Comparison of ENCODE assay signal across 9 cellular contexts in genomic region chr21:36330904-36331303, GRCh38. TPM values are rescaled to one million over a fixed set of nuclear protein-coding genes. Genes with fewer than 3 reads are reported as not detected.
DNase-seq lines count a peak whose midpoint lies in the region; ATAC-seq, FAIRE-seq and TF ChIP-seq lines count a peak whose summit lies in the region.
"Had no signal": no experiment of that assay in that cellular context is flagged by ENCODE, and none has a peak within 500 bp of the region (broad histone marks: within the 10 kb centered on the region; RNA-seq: fewer than 3 reads in every experiment).

No MANE protein-coding gene starts in this region.

- CTCF ChIA-PET in RWPE1 (lab: Yijun Ruan, JAX): interaction anchor here (0.6 to 1.0 kb wide), 2 partner anchors 94 to 178 kb away, joined by 3 to 4 read pairs; no protein-coding TSS in a partner anchor

- H3K27ac ChIP-seq in RWPE1 (no peak overlapping the region), adrenal gland (no peak overlapping the region), right cardiac atrium (ENCODE audit: low read length) (no peak overlapping the region), spleen (peak overlapping the region in 6 of 8 donors; percentile 1 to 71 (median 52))
- H3K27ac ChIP-seq: BLaER1 had no signal

- intact Hi-C loops in adrenal gland (cut with DNase I) (loop anchor here in 1 of 2 donors (5.0 kb wide), 1 partner anchor 194 kb away; the partner anchor contains the start of gene CBR3), right cardiac atrium (cut with DNase I) (loop anchor here in 1 of 4 donors (5.0 kb wide), 1 partner anchor 189 kb away; no protein-coding TSS in a partner anchor), spleen (cut with DNase I; ENCODE audit: low total_unique reads) (loop anchor here (5.0 kb wide), 1 partner anchor 189 kb away; no protein-coding TSS in a partner anchor)

- DNase-seq in DMS79 treated with DMSO at 0.1 percent for 48 hours (lab: John Stamatoyannopoulos, UW): peak; percentile 13
- DNase-seq in DMS79 (lab: John Stamatoyannopoulos, UW): no peak
- DNase-seq in HTR-8/SVneo (ENCODE audit: insufficient read length, low spot score): peak; percentile 68
- DNase-seq in RWPE1 (ENCODE audit: low spot score): peak; percentile 44
- DNase-seq in adrenal gland: peak in 6 of 7 donors; percentile 46 to 76 (median 51)
- peak in 2 of 3 donors; percentile 26 to 64 for DNase-seq in right cardiac atrium
- no peak for DNase-seq in spleen

- POLR2A ChIA-PET in RWPE1 (lab: Yijun Ruan, JAX; ENCODE audit: low non-redundant PET): no interaction called here

- H3K9me3 ChIP-seq in adrenal gland (replicated peaks in 1 of 3) (no peaks in the 10 kb centered on the region), right cardiac atrium (ENCODE audit: control insufficient read depth, low read length) (no peaks in the 10 kb centered on the region), spleen (no peaks in the 10 kb centered on the region)
- H3K9me3 ChIP-seq: BLaER1 had no signal

- TF ChIP-seq CTCF in RWPE1 (conservative IDR thresholded peaks at IDR 0.05; ENCODE audit: low read depth) (peak; percentile 78), adrenal gland (IDR thresholded peaks at IDR 0.05) (peak; percentile 34 to 74 (median 64)), spleen (IDR thresholded peaks at IDR 0.05 in 8 of 11, conservative IDR thresholded peaks at IDR 0.05 in 3 of 11) (peak; percentile 58 to 82 (median 73))

- no peak overlapping the region for H3K4me3 ChIP-seq in adrenal gland
- no peak overlapping the region for H3K4me3 ChIP-seq in right cardiac atrium (ENCODE audit: low read length)
- no peak overlapping the region for H3K4me3 ChIP-seq in spleen
- H3K4me3 ChIP-seq: BLaER1 had no signal

- 44 to 47% (median 46%) methylated on average over 2 of the region's 2 CpGs for WGBS in adrenal gland, 4 donors
- WGBS in right cardiac atrium: 50% methylated on average over 2 of the region's 2 CpGs
- WGBS in spleen, 5 donors: 49 to 64% (median 50%) methylated on average over 2 of the region's 2 CpGs

- H3K4me1 ChIP-seq in adrenal gland (replicated peaks in 1 of 2): peaks cover 32 to 39% of the 10 kb centered on the region in 2 donors
- H3K4me1 ChIP-seq in right cardiac atrium (ENCODE audit: control insufficient read depth, insufficient read depth, low read length): peaks cover 4% of the 10 kb centered on the region
- peaks cover 28 to 95% (median 61%) of the 10 kb centered on the region in 6 donors for H3K4me1 ChIP-seq in spleen

- H3K36me3 ChIP-seq in adrenal gland (replicated peaks in 1 of 2): peaks cover 0 to 6% of the 10 kb centered on the region in 2 donors
- peaks cover 3 to 52% (median 23%) of the 10 kb centered on the region in 6 donors for H3K36me3 ChIP-seq in spleen

- ATAC-seq in right cardiac atrium (peak; percentile 67 to 77), GM21723 (IDR thresholded peaks at IDR 0.05; ENCODE audit: unreplicated experiment) (no peak)

- FAIRE-seq in HTR-8/SVneo (lab: Jason Lieb, UNC): peak; percentile 77

- TF ChIP-seq POLR2A in adrenal gland (IDR thresholded peaks at IDR 0.05): no peak
- no peak for TF ChIP-seq POLR2A in spleen (IDR thresholded peaks at IDR 0.05)

- H3K27me3 ChIP-seq in adrenal gland (no peaks in the 10 kb centered on the region), right cardiac atrium (ENCODE audit: control insufficient read depth, insufficient read depth) (no peaks in the 10 kb centered on the region), spleen (replicated peaks in 1 of 7) (no peaks in the 10 kb centered on the region)
- H3K27me3 ChIP-seq: BLaER1 had no signal

RNA-seq across cellular contexts. Expression of gene MORC3, which starts 10.9 kb away (rescaled TPM):
- total RNA-seq in adrenal gland (10 to 100 TPM; 17.6 to 32.4 (median 25.7) TPM), right cardiac atrium (10 to 100 TPM; 20.6 to 23.1 (median 21.8) TPM), spleen (10 to 100 TPM; 45.1 to 57.6 (median 52.6) TPM)
- polyA plus RNA-seq in adrenal gland (10 to 100 TPM; 12.5 to 23.7 (median 19.6) TPM), right cardiac atrium (10.0 TPM), spleen (10 to 100 TPM; 14.8 to 18.1 (median 15.5) TPM)

RNA-seq across cellular contexts. Expression of gene CHAF1B, which starts 54.3 kb away (rescaled TPM):
- 1 to 10 TPM in 5 of 8 donors, under 1 TPM in 3; 0.30 to 1.4 (median 1.2) TPM for total RNA-seq in adrenal gland
- polyA plus RNA-seq in adrenal gland: 1 to 10 TPM in 1 of 3 donors, under 1 TPM in 2; 0.77 to 1.1 (median 0.80) TPM
- total RNA-seq in right cardiac atrium: 1 to 10 TPM in 1 of 4 donors, under 1 TPM in 3; 0.74 to 1.3 (median 0.76) TPM
- polyA plus RNA-seq in right cardiac atrium: 0.61 TPM
- 1 to 10 TPM in 6 of 7 donors, under 1 TPM in 1; 0.51 to 3.7 (median 1.5) TPM for total RNA-seq in spleen
- polyA plus RNA-seq in spleen: 1 to 10 TPM in 2 of 3 donors, under 1 TPM in 1; 1.00 to 1.4 (median 1.2) TPM

Comparison
In these comparisons a context has a peak if more than half of its experiments do, and no peak if none do; other contexts are left out.
1. DNase-seq: peak in DMS79 treated with DMSO at 0.1 percent for 48 hours (single experiment), HTR-8/SVneo (single experiment), RWPE1 (single experiment), adrenal gland (6 of 7) and right cardiac atrium (2 of 3); none in DMS79 (single experiment) and spleen (single experiment).
2. H3K27ac ChIP-seq: peak in spleen (6 of 8); none in RWPE1 (single experiment), adrenal gland (0 of 5) and right cardiac atrium (single experiment).
3. Peak in every context shown above with its lines, with median percentiles within 50 percentile points of each other: CTCF ChIP-seq.